In the genomic region with DNA sequence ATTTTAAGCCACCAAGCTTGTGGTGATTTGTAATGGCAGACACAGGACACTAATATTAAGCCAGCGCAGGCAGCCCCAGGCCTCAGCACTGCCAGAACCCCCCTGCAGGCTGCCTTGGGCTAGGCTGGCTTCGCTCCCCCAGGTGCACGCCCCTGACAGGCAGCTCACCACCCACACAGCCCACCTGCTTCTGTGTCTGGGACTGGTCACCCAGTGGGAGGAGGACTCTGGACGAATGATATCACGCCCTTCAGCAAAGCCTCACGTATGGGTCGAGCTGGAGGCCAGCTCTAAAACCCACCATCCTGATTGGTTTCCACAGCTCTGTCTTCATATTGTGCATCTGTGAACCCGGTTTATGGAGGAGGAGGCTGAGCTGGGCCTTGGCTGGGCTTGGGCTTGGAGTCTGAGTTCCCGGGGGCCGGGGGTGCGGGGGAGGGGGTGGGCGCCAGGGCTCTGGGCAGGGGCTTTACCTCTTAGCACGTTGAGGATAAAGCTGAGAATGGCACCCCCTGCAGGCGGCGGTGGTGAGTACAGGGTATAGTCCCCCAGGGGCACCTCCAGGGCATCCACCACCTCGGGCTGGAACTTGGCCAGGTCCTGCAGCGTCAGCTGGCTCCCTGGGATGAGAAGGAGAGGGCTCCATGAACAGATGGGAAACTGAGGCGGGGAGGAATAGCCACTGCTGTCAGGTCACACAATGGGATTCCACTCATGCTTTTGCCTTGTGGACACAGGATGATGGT, we compare ENCODE assay signal across 8 cellular contexts. TPM values are rescaled to one million over a fixed set of nuclear protein-coding genes. Genes with fewer than 3 reads are reported as not detected.
DNase-seq lines count a peak whose midpoint lies in the region; ATAC-seq and TF ChIP-seq lines count a peak whose summit lies in the region.

No MANE protein-coding gene starts in this region.

- H3K27me3 ChIP-seq in CD4-positive, alpha-beta memory T cell (ENCODE audit: insufficient read depth, low read length): no peaks in the 10 kb centered on the region

- CTCF ChIA-PET in CD4-positive, alpha-beta memory T cell (lab: Charles Lee; ENCODE audit: partially characterized antibody): interaction anchor here (0.7 to 2.3 kb wide), 11 partner anchors 10 to 171 kb away, joined by 3 to 15 read pairs (median 4); no protein-coding TSS in a partner anchor
- CTCF ChIA-PET in activated CD8-positive, alpha-beta memory T cell treated with anti-CD3 and anti-CD28 coated beads, Interleukin-2, amount 10 ng/mL, durations not matched to agents 7 days and 5 days (lab: Charles Lee): interaction anchor here (0.5 to 3.8 kb wide), 22 partner anchors 9 to 368 kb away, joined by 3 to 39 read pairs (median 4); no protein-coding TSS in a partner anchor

- H3K27me3 Mint-ChIP-seq in CD4-positive, alpha-beta memory T cell: peaks cover 0 to 2% of the 10 kb centered on the region in 2 donors
- no peaks in the 10 kb centered on the region for H3K27me3 Mint-ChIP-seq in activated CD8-positive, alpha-beta memory T cell treated with anti-CD3 and anti-CD28 coated beads, Interleukin-2, amount 10 ng/mL, durations not matched to agents 7 days and 5 days

- intact Hi-C loops in CD4-positive, alpha-beta memory T cell (cut with micrococcal nuclease): loop anchor here (1.0 kb wide), 2 partner anchors 98 to 124 kb away; no protein-coding TSS in a partner anchor

- no peaks in the 10 kb centered on the region for H3K36me3 Mint-ChIP-seq in CD4-positive, alpha-beta memory T cell
- peaks cover 2% of the 10 kb centered on the region for H3K36me3 Mint-ChIP-seq in activated CD8-positive, alpha-beta memory T cell treated with anti-CD3 and anti-CD28 coated beads, Interleukin-2, amount 10 ng/mL, durations not matched to agents 7 days and 5 days

- no peaks in the 10 kb centered on the region for H3K9me3 ChIP-seq in CD4-positive, alpha-beta memory T cell (ENCODE audit: control insufficient read depth in 1 of 2, low read length in 2 of 2)

- H3K4me1 Mint-ChIP-seq in CD4-positive, alpha-beta memory T cell: no peaks in the 10 kb centered on the region
- H3K4me1 Mint-ChIP-seq in activated CD8-positive, alpha-beta memory T cell treated with anti-CD3 and anti-CD28 coated beads, Interleukin-2, amount 10 ng/mL, durations not matched to agents 7 days and 5 days: peaks cover 3% of the 10 kb centered on the region

- peak; percentile 84 for ATAC-seq in activated CD8-positive, alpha-beta memory T cell treated with anti-CD3 and anti-CD28 coated beads, Interleukin-2, amount 10 ng/mL, durations not matched to agents 7 days and 5 days
- no peak for ATAC-seq in HG03354 (IDR thresholded peaks at IDR 0.05; ENCODE audit: poor library complexity, severe bottlenecking, unreplicated experiment)
- no peak for ATAC-seq in HG03159 (IDR thresholded peaks at IDR 0.05; ENCODE audit: unreplicated experiment)

- H3K4me1 ChIP-seq in CD4-positive, alpha-beta memory T cell (ENCODE audit: insufficient read depth, low read length): no peaks in the 10 kb centered on the region

- H3K27ac Mint-ChIP-seq in CD4-positive, alpha-beta memory T cell: no peak overlapping the region
- no peak overlapping the region for H3K27ac Mint-ChIP-seq in activated CD8-positive, alpha-beta memory T cell treated with anti-CD3 and anti-CD28 coated beads, Interleukin-2, amount 10 ng/mL, durations not matched to agents 7 days and 5 days

- peak; percentile 38 to 48 (median 39) for DNase-seq in CD4-positive, alpha-beta memory T cell
- peak; percentile 21 for DNase-seq in NCI-H1092 (lab: John Stamatoyannopoulos, UW)
- DNase-seq in activated CD8-positive, alpha-beta memory T cell treated with anti-CD3 and anti-CD28 coated beads, Interleukin-2, amount 10 ng/mL, durations not matched to agents 7 days and 5 days: peak; percentile 74
- DNase-seq in fibroblast of pulmonary artery (ENCODE audit: low read depth): no peak
- peak; percentile 18 to 52 for DNase-seq in stimulated activated CD4-positive, alpha-beta T cell treated with anti-CD3 and anti-CD28 coated beads, Interleukin-1b, Interleukin-23, amount 100 ng/mL, for 1 hour (ENCODE audit: low read depth in 2 of 2)
- no peak for DNase-seq in inferior parietal cortex (ENCODE audit: extremely low spot score)

- no peak overlapping the region for H3K4me3 ChIP-seq in CD4-positive, alpha-beta memory T cell (ENCODE audit: low read length in 2 of 2)
- no peak overlapping the region for H3K4me3 ChIP-seq in fibroblast of pulmonary artery (replicated peaks; ENCODE audit: low read depth, low read length)

- TF ChIP-seq CTCF in fibroblast of pulmonary artery (IDR thresholded peaks at IDR 0.05; ENCODE audit: low read length, missing control alignments): peak; percentile 34

- POLR2A ChIA-PET in CD4-positive, alpha-beta memory T cell (lab: Charles Lee; ENCODE audit: partially characterized antibody): interaction anchor here (1.0 to 1.1 kb wide), 2 partner anchors 11 to 74 kb away, joined by 3 read pairs; no protein-coding TSS in a partner anchor

- no peak overlapping the region for H3K27ac ChIP-seq in CD4-positive, alpha-beta memory T cell (ENCODE audit: low read depth, low read length)

- peaks cover 0 to 2% (median 0%) of the 10 kb centered on the region in 8 donors for H3K9me3 Mint-ChIP-seq in CD4-positive, alpha-beta memory T cell
- H3K9me3 Mint-ChIP-seq in activated CD8-positive, alpha-beta memory T cell treated with anti-CD3 and anti-CD28 coated beads, Interleukin-2, amount 10 ng/mL, durations not matched to agents 7 days and 5 days (ENCODE audit: low read depth): no peaks in the 10 kb centered on the region

- H3K36me3 ChIP-seq in CD4-positive, alpha-beta memory T cell (ENCODE audit: insufficient read depth, low read length): no peaks in the 10 kb centered on the region

- H3K4me3 Mint-ChIP-seq in CD4-positive, alpha-beta memory T cell: no peak overlapping the region
- no peak overlapping the region for H3K4me3 Mint-ChIP-seq in activated CD8-positive, alpha-beta memory T cell treated with anti-CD3 and anti-CD28 coated beads, Interleukin-2, amount 10 ng/mL, durations not matched to agents 7 days and 5 days

RNA-seq across cellular contexts. Expression of gene GGT5, which starts 13.8 kb away (rescaled TPM):
- not detected for total RNA-seq in CD4-positive, alpha-beta memory T cell
- polyA plus RNA-seq in CD4-positive, alpha-beta memory T cell: not detected
- total RNA-seq in activated CD8-positive, alpha-beta memory T cell treated with anti-CD3 and anti-CD28 coated beads, Interleukin-2, amount 10 ng/mL, durations not matched to agents 7 days and 5 days: under 1 TPM in 1 of 2 experiments, not detected in 1; 0.40 TPM

RNA-seq across cellular contexts. Expression of gene SPECC1L, which starts 39.5 kb away (rescaled TPM):
- total RNA-seq in CD4-positive, alpha-beta memory T cell: 10 to 100 TPM; 51.1 to 62.1 TPM
- 10 to 100 TPM in 1 of 2 donors, 1 to 10 TPM in 1; 4.3 to 12.9 TPM for polyA plus RNA-seq in CD4-positive, alpha-beta memory T cell
- total RNA-seq in activated CD8-positive, alpha-beta memory T cell treated with anti-CD3 and anti-CD28 coated beads, Interleukin-2, amount 10 ng/mL, durations not matched to agents 7 days and 5 days: 10 to 100 TPM; 55.3 to 57.4 TPM

RNA-seq across cellular contexts. Expression of gene SUSD2, which starts 49.8 kb away (rescaled TPM):
- under 1 TPM; 0.44 to 0.52 TPM for total RNA-seq in CD4-positive, alpha-beta memory T cell
- polyA plus RNA-seq in CD4-positive, alpha-beta memory T cell: under 1 TPM in 1 of 2 donors, not detected in 1; 0.05 TPM
- under 1 TPM; 0.52 to 0.96 TPM for total RNA-seq in activated CD8-positive, alpha-beta memory T cell treated with anti-CD3 and anti-CD28 coated beads, Interleukin-2, amount 10 ng/mL, durations not matched to agents 7 days and 5 days

Comparison
In these comparisons a context has a peak if more than half of its experiments do, and no peak if none do; other contexts are left out.
1. DNase-seq: peak in CD4-positive, alpha-beta memory T cell (5 of 5), NCI-H1092 (single experiment), activated CD8-positive, alpha-beta memory T cell treated with anti-CD3 and anti-CD28 coated beads, Interleukin-2, amount 10 ng/mL, durations not matched to agents 7 days and 5 days (single experiment) and stimulated activated CD4-positive, alpha-beta T cell treated with anti-CD3 and anti-CD28 coated beads, Interleukin-1b, Interleukin-23, amount 100 ng/mL, for 1 hour (2 of 2); none in fibroblast of pulmonary artery (single experiment) and inferior parietal cortex (single experiment).